ENCODE assay signal across 2 cellular contexts in the genomic region with DNA sequence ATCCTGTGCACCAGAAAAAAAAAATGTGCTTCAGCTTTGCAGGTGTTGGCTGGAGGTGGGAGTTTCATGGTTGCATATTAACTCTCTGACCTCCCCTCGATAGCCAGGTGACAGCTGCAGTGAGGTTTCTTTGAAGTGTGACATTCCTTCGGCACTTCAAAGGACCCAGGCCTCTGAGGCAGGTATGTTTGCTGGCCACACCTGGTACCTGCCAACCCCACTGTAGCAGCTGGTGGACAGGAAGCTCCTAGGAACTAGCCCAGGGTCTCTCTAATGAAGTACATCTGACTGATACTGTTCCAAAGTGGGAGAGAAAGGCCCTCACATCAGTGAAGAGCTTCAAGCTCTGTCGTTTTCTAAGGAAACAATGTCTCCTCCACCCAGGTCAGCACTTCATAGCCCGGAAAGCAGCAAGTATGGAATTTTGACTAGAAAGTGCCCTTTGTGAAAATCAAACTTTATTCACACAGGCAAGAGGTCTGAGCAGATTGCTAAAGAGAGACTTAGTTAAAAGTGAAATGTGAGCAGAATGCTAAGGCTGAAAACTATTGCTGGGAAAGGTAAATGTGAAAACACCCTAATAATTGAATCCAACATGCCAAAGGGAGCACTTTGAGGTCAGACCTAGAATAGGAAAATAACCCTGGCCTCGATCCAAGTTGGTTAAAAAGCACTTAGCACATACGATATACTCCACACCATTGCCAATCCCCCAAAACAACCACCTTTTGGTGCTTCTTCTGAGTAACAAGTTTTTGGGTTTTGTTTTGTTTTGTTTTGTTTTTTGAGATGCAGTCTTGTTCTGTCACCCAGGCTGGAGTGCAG.
A peak's percentile ranks its signal among the peaks of the same experiment; 100 is the strongest.
TF ChIP-seq lines count a peak whose summit lies in the region.

No MANE protein-coding gene starts in this region.

TF ChIP-seq in Ishikawa, 13 proteins besides CTCF, POLR2A, EP300 and RAD21:
- TF ChIP-seq REST (IDR thresholded peaks at IDR 0.05; ENCODE audit: low read depth) (peak; percentile 57), EGR1 (IDR thresholded peaks at IDR 0.05) (no peak), CREB1 (IDR thresholded peaks at IDR 0.05; ENCODE audit: low read depth) (no peak), TEAD4 (IDR thresholded peaks at IDR 0.05) (peak; percentile 51; the same call in 1 of the 2 replicates), FOXM1 (IDR thresholded peaks at IDR 0.05; ENCODE audit: borderline replicate concordance, low read depth) (no peak), YY1 (IDR thresholded peaks at IDR 0.05; ENCODE audit: low read depth) (no peak), NFIC (IDR thresholded peaks at IDR 0.05) (no peak), TCF12 (IDR thresholded peaks at IDR 0.05; ENCODE audit: low read depth) (peak; percentile 83)

TF ChIP-seq in K562, 482 proteins besides CTCF, POLR2A, EP300 and RAD21 (continued from another document):
- TF ChIP-seq ZBTB40 (IDR thresholded peaks at IDR 0.05) (no peak), ZBTB40 (CRISPR knock-in tag; IDR thresholded peaks at IDR 0.05) (0 out of 2 replicates have a peak, but pooled peaks have one; percentile 17), NONO (IDR thresholded peaks at IDR 0.05; ENCODE audit: low read depth in 2 of 2, low read length in 1 of 2) (no peak)
